In the genomic region with DNA sequence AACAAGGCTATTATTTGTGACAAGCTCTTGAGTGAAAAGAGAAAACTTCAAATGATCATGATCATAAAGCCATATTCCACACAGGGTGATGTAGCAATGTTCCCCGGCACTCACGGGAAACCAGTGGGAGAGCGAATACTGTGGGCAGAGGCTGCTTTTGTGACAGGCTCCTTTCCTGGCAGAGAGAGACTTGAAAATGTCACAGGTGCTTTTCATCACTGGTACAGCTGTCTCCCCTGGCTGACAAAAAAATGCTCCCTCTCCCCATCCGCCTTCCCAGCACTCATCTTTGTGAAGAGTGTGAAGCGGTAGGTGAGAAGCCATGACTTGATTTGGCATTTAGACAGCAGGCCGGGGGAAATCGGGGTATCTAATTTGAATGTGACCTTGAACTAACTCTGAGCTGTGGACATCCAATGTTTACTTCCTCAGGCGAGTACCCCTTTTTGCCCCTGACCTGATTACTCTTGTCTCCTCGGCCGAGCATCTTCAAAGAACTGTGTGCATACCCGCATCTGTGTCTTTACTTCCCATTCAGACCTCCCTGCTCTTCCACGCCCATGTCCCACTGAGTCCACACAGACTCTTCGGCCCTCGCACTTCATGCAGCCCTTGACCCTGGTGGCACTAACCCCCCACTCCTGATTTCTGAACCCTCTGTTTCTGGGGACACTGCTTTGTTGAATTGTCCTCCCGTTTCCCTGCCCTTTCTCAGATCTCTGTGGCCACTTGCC, we compare ENCODE assay signal across 23 cellular contexts. TPM values are rescaled to one million over a fixed set of nuclear protein-coding genes. Genes with fewer than 3 reads are reported as not detected.
"Had no signal": no experiment of that assay in that cellular context is flagged by ENCODE, and none has a peak within 500 bp of the region (broad histone marks: within the 10 kb centered on the region; RNA-seq: fewer than 3 reads in every experiment).

No MANE protein-coding gene starts in this region.

- H3K4me1 ChIP-seq: neural progenitor cell, tibial artery had no signal

- H3K27me3 Mint-ChIP-seq: activated naive CD4-positive, alpha-beta T cell treated with anti-CD3 and anti-CD28 coated beads, Interleukin-2, amount 50 U/mL, for 24 hours had no signal

- H3K27ac Mint-ChIP-seq: activated CD4-positive, alpha-beta memory T cell treated with anti-CD3 and anti-CD28 coated beads for 36 hours; activated CD4-positive, alpha-beta T cell treated with anti-CD3 and anti-CD28 coated beads, Interleukin-2, amount 10 ng/mL, durations not matched to agents 24 days and 14 days; activated naive CD4-positive, alpha-beta T cell treated with anti-CD3 and anti-CD28 coated beads, Interleukin-2, amount 50 U/mL, for 24 hours; neural progenitor cell; T-helper 1 cell treated with Interleukin-12 subunit alpha and Interleukin-12 subunit beta and Interleukin-4 antibody, amounts not matched to agents 30 μg/mL and 1 μg/mL, for 36 hours had no signal

- H3K27me3 ChIP-seq: dorsolateral prefrontal cortex, neural progenitor cell, spleen, suprapubic skin, tibial artery had no signal

- H2AFZ ChIP-seq: neural progenitor cell had no signal

- ATAC-seq: naive thymus-derived CD4-positive, alpha-beta T cell; right cardiac atrium had no signal

- H3K4me2 ChIP-seq: neural progenitor cell had no signal

- H3K9me3 ChIP-seq: spleen, suprapubic skin, tibial artery had no signal

- H3K4me1 Mint-ChIP-seq: activated CD4-positive, alpha-beta T cell treated with anti-CD3 and anti-CD28 coated beads, Interleukin-2, amount 10 ng/mL, durations not matched to agents 24 days and 14 days; activated naive CD4-positive, alpha-beta T cell treated with anti-CD3 and anti-CD28 coated beads, Interleukin-2, amount 50 U/mL, for 24 hours had no signal

- DNase-seq: activated CD4-positive, alpha-beta memory T cell treated with anti-CD3 and anti-CD28 coated beads for 36 hours; activated CD4-positive, alpha-beta T cell treated with anti-CD3 and anti-CD28 coated beads, Interleukin-2, amount 10 ng/mL, durations not matched to agents 24 days and 14 days; activated CD4-positive, CD25-positive, alpha-beta regulatory T cell treated with anti-CD3 and anti-CD28 coated beads, Interleukin-2, amount 50 U/mL, for 72 hours; activated CD8-positive, alpha-beta memory T cell treated with anti-CD3 and anti-CD28 coated beads, Interleukin-2, amount 50 U/mL, for 4 hours; activated T-cell treated with anti-CD3 and anti-CD28 coated beads, Interleukin-2, amount 50 U/mL, for 1 hour; dorsolateral prefrontal cortex; effector memory CD4-positive, alpha-beta T cell; islet precursor cell; mammary epithelial cell; naive thymus-derived CD4-positive, alpha-beta T cell; occipital lobe; right cardiac atrium; spleen; stimulated activated naive CD4-positive, alpha-beta T cell; T-helper 9 cell; tibial artery had no signal

- H3K4me3 Mint-ChIP-seq: activated CD4-positive, alpha-beta memory T cell treated with anti-CD3 and anti-CD28 coated beads for 36 hours; activated CD4-positive, alpha-beta T cell treated with anti-CD3 and anti-CD28 coated beads, Interleukin-2, amount 10 ng/mL, durations not matched to agents 24 days and 14 days; activated naive CD4-positive, alpha-beta T cell treated with anti-CD3 and anti-CD28 coated beads, Interleukin-2, amount 50 U/mL, for 24 hours; naive thymus-derived CD4-positive, alpha-beta T cell; neural progenitor cell; T-helper 1 cell treated with Interleukin-12 subunit alpha and Interleukin-12 subunit beta and Interleukin-4 antibody, amounts not matched to agents 30 μg/mL and 1 μg/mL, for 36 hours had no signal

- H3K36me3 Mint-ChIP-seq: activated CD4-positive, alpha-beta memory T cell treated with anti-CD3 and anti-CD28 coated beads for 36 hours; activated naive CD4-positive, alpha-beta T cell treated with anti-CD3 and anti-CD28 coated beads, Interleukin-2, amount 50 U/mL, for 24 hours; naive thymus-derived CD4-positive, alpha-beta T cell; neural progenitor cell had no signal

- H3K36me3 ChIP-seq: neural progenitor cell, spleen, suprapubic skin, tibial artery had no signal

- H3K27ac ChIP-seq: coronary artery, dorsolateral prefrontal cortex, neural progenitor cell, spleen, tibial artery, VCaP had no signal

- H3K9me3 Mint-ChIP-seq: activated CD4-positive, alpha-beta memory T cell treated with anti-CD3 and anti-CD28 coated beads for 36 hours; activated CD4-positive, alpha-beta T cell treated with anti-CD3 and anti-CD28 coated beads, Interleukin-2, amount 10 ng/mL, durations not matched to agents 24 days and 14 days; activated naive CD4-positive, alpha-beta T cell treated with anti-CD3 and anti-CD28 coated beads, Interleukin-2, amount 50 U/mL, for 24 hours; naive thymus-derived CD4-positive, alpha-beta T cell; T-helper 1 cell treated with Interleukin-12 subunit alpha and Interleukin-12 subunit beta and Interleukin-4 antibody, amounts not matched to agents 30 μg/mL and 1 μg/mL, for 36 hours had no signal

- H3K4me3 ChIP-seq: coronary artery, dorsolateral prefrontal cortex, neural progenitor cell, spleen, suprapubic skin, tibial artery had no signal

RNA-seq across cellular contexts. Expression of a gene that starts 23.2 kb away (rescaled TPM):
- total RNA-seq: activated CD8-positive, alpha-beta memory T cell treated with anti-CD3 and anti-CD28 coated beads for 36 hours had no signal
- polyA plus RNA-seq: naive thymus-derived CD4-positive, alpha-beta T cell had no signal
